Comparison of ENCODE assay signal across 24 cellular contexts in genomic region chr3:147483578-147483977, GRCh38.
"Had no signal": no experiment of that assay in that cellular context is flagged by ENCODE, and none has a peak within 500 bp of the region (broad histone marks: within the 10 kb centered on the region; RNA-seq: fewer than 3 reads in every experiment).

No MANE protein-coding gene starts in this region.

- H3K4me1 Mint-ChIP-seq: activated T-helper 17 cell treated with anti-CD3 and anti-CD28 coated beads, Interleukin-2, amount 50 U/mL, for 72 hours; immature natural killer cell; naive B cell; stimulated activated naive CD8-positive, alpha-beta T cell treated with anti-CD3 and anti-CD28 coated beads, Interleukin-15, amount 100 ng/mL, for 72 hours had no signal

- H3K4me3 Mint-ChIP-seq: activated T-helper 17 cell treated with anti-CD3 and anti-CD28 coated beads, Interleukin-2, amount 50 U/mL, for 72 hours; effector memory CD8-positive, alpha-beta T cell; immature natural killer cell; naive B cell; neural crest cell; stimulated activated naive CD8-positive, alpha-beta T cell treated with anti-CD3 and anti-CD28 coated beads, Interleukin-15, amount 100 ng/mL, for 72 hours had no signal

- H3K27me3 ChIP-seq: brain microvascular endothelial cell, hepatocyte, left lung, right lobe of liver, tibial artery had no signal

- H3K36me3 Mint-ChIP-seq: activated naive CD4-positive, alpha-beta T cell treated with anti-CD3 and anti-CD28 coated beads, Interleukin-2, amount 50 U/mL, for 72 hours; immature natural killer cell; naive B cell had no signal

- H3K4me2 ChIP-seq: hepatocyte had no signal

- ATAC-seq: activated naive CD4-positive, alpha-beta T cell treated with anti-CD3 and anti-CD28 coated beads, Interleukin-2, amount 50 U/mL, for 72 hours; activated T-helper 17 cell treated with anti-CD3 and anti-CD28 coated beads, Interleukin-2, amount 50 U/mL, for 72 hours; effector memory CD8-positive, alpha-beta T cell; esophagus mucosa; left lung; right lobe of liver; stimulated activated naive CD8-positive, alpha-beta T cell treated with anti-CD3 and anti-CD28 coated beads, Interleukin-15, amount 100 ng/mL, for 72 hours had no signal

- H3K27ac ChIP-seq: brain microvascular endothelial cell, hepatocyte, left lung, right lobe of liver, skin epidermis, tibial artery had no signal

- FAIRE-seq: endothelial cell of umbilical vein had no signal

- H3K9me3 ChIP-seq: left lung, right lobe of liver, tibial artery had no signal

- H3K4me1 ChIP-seq: left lung, right lobe of liver, tibial artery had no signal

- H3K4me3 ChIP-seq: hepatocyte, left lung, lung, right lobe of liver, skin epidermis, tibial artery had no signal

- H3K27ac Mint-ChIP-seq: activated naive CD4-positive, alpha-beta T cell treated with anti-CD3 and anti-CD28 coated beads, Interleukin-2, amount 50 U/mL, for 72 hours; activated T-helper 17 cell treated with anti-CD3 and anti-CD28 coated beads, Interleukin-2, amount 50 U/mL, for 72 hours; effector memory CD8-positive, alpha-beta T cell; immature natural killer cell; naive B cell; stimulated activated naive CD8-positive, alpha-beta T cell treated with anti-CD3 and anti-CD28 coated beads, Interleukin-15, amount 100 ng/mL, for 72 hours had no signal

- H3K9me3 Mint-ChIP-seq: neural crest cell; stimulated activated naive CD8-positive, alpha-beta T cell treated with anti-CD3 and anti-CD28 coated beads, Interleukin-15, amount 100 ng/mL, for 72 hours had no signal

- DNase-seq: activated CD4-positive, alpha-beta T cell treated with anti-CD3 and anti-CD28 coated beads for 1 hour; activated T-cell treated with anti-CD3 and anti-CD28 coated beads, Interleukin-2, amount 50 U/mL, for 1 hour; aorta; brain microvascular endothelial cell; caudate nucleus; effector memory CD8-positive, alpha-beta T cell; foreskin melanocyte; glutamatergic neuron; immature natural killer cell; left lung; naive B cell; posterior cingulate gyrus; right lobe of liver; stimulated activated CD4-positive, alpha-beta T cell treated with anti-CD3 and anti-CD28 coated beads, Interleukin-1b, Interleukin-23, amount 100 ng/mL, for 48 hours; stimulated activated naive CD8-positive, alpha-beta T cell treated with anti-CD3 and anti-CD28 coated beads, Interleukin-15, amount 100 ng/mL, for 72 hours; tibial artery had no signal

- H3K27me3 Mint-ChIP-seq: activated T-helper 17 cell treated with anti-CD3 and anti-CD28 coated beads, Interleukin-2, amount 50 U/mL, for 72 hours; effector memory CD8-positive, alpha-beta T cell; naive B cell; stimulated activated naive CD8-positive, alpha-beta T cell treated with anti-CD3 and anti-CD28 coated beads, Interleukin-15, amount 100 ng/mL, for 72 hours had no signal
